ENCODE assay signal across 16 cellular contexts in the genomic region with DNA sequence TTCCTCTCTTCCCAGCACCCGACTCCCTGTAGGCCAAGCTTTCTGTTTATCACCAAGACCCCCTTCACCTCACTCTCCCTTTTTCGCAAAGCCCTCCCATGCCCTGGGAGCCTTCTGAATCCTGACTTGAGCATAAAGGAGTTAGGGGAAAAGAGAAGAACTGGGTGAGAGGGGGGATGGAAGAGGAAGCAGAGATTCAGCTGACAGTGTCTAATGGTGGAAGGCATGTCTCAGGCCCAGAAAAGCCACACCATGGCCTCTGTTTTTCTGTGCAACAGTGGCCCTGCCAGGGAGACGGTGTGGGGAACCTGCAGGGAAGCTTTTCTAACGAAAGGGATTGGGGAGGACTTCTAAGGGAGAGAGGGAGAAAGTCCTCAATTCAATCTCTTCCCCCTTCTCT. TPM values are rescaled to one million over a fixed set of nuclear protein-coding genes. Genes with fewer than 3 reads are reported as not detected.
DNase-seq lines count a peak whose midpoint lies in the region; ATAC-seq, FAIRE-seq and TF ChIP-seq lines count a peak whose summit lies in the region.
"Had no signal": no experiment of that assay in that cellular context is flagged by ENCODE, and none has a peak within 500 bp of the region (broad histone marks: within the 10 kb centered on the region; RNA-seq: fewer than 3 reads in every experiment).

No MANE protein-coding gene starts in this region.

- 92% methylated on average over 4 of the region's 4 CpGs for WGBS in A549 (ENCODE audit: missing lambda C conversion rate)
- 44% methylated on average over 4 of the region's 4 CpGs for WGBS in K562 (ENCODE audit: insufficient coverage, low coverage, missing lambda C conversion rate)
- WGBS in aorta, 2 donors = 83% methylated on average over 4 of the region's 4 CpGs

- H2AFZ ChIP-seq in K562 (ENCODE audit: low read depth, low read length) = peak overlapping the region; percentile 100

- DNase-seq in A549 (ENCODE audit: low read depth in 1 of 2, low spot score in 1 of 2) (no peak), HFFc6 (no peak), K562 (ENCODE audit: extremely low read depth in 1 of 4, low spot score in 3 of 4) (peak in 1 of 4 experiments; percentile 10), nephron progenitor cell (no peak), T-helper 17 cell (no peak), aorta (no peak), posterior vena cava (ENCODE audit: low spot score) (no peak)
- no peak for DNase-seq in stimulated activated CD4-positive, alpha-beta T cell treated with anti-CD3 and anti-CD28 coated beads, Interleukin-2, amount 100 ng/mL, for 48 hours
- DNase-seq: activated CD4-positive, alpha-beta T cell treated with anti-CD3 and anti-CD28 coated beads, Interleukin-2, amount 10 ng/mL, durations not matched to agents 7 days and 5 days; activated CD8-positive, alpha-beta memory T cell treated with anti-CD3 and anti-CD28 coated beads, Interleukin-2, amount 50 U/mL, for 48 hours; activated gamma-delta T cell treated with Interleukin-2 at 50 U/mL for 16 hours; glutamatergic neuron; NCI-H2081 treated with DMSO at 0.1 percent for 48 hours had no signal

- in situ Hi-C loops in K562 (cut with MboI) = no loop called here

- no peak for TF ChIP-seq POLR2A in A549 (IDR thresholded peaks at IDR 0.05; ENCODE audit: low read length)
- TF ChIP-seq POLR2A in K562 (conservative IDR thresholded peaks at IDR 0.05) = no peak

- H3K27ac ChIP-seq in A549 (peak overlapping the region; percentile 22 to 89; a peak in 4 of 6 replicates), K562 (ENCODE audit: extremely low read depth, low read depth, low read length) (peak overlapping the region; percentile 96; the same call in 2 of the 3 replicates), aorta (ENCODE audit: low read depth in 1 of 2, low read length in 2 of 2) (peak overlapping the region in 1 of 2 donors; percentile 4)

- POLR2A ChIA-PET in A549 (lab: Yijun Ruan, JAX) = interaction anchor here (2.4 kb wide), 1 partner anchor 33 kb away, joined by 9 read pairs; a partner anchor contains a TSS
- POLR2A ChIA-PET in K562 (lab: Yijun Ruan, JAX) = interaction anchor here (0.6 to 1.6 kb wide), 8 partner anchors 13 to 209 kb away, joined by 3 to 5 read pairs (median 3); no protein-coding TSS in a partner anchor

- H3K9me1 ChIP-seq in K562 (ENCODE audit: control insufficient read depth, insufficient read depth, low read length) = peaks cover 3% of the 10 kb centered on the region

- H3K9ac ChIP-seq in K562 (ENCODE audit: insufficient read depth in 1 of 2, low read depth in 2 of 2, low read length in 2 of 2) = peak overlapping the region; percentile 27 to 62; a peak in 3 of 4 replicates

- TF ChIP-seq CTCF in A549 (IDR thresholded peaks at IDR 0.05) (no peak), HFFc6 (IDR thresholded peaks at IDR 0.05) (no peak), K562 (IDR thresholded peaks at IDR 0.05 in 2 of 3, conservative IDR thresholded peaks at IDR 0.05 in 1 of 3; ENCODE audit: insufficient read depth in 2 of 3, low read depth in 1 of 3, low read length in 3 of 3) (no peak), nephron progenitor cell (IDR thresholded peaks at IDR 0.05) (no peak)

- 0 out of 3 replicates have a peak, but pooled peaks cover under 1% of the 10 kb centered on the region for H3K79me2 ChIP-seq in K562 (ENCODE audit: control insufficient read depth, insufficient read depth, low read length)

- H3K27me3 ChIP-seq in K562 (ENCODE audit: control insufficient read depth in 2 of 2, insufficient read depth in 2 of 2, low read length in 2 of 2) (no peaks in the 10 kb centered on the region; a peak in 1 of 5 replicates), aorta (ENCODE audit: control insufficient read depth in 1 of 2, insufficient read depth in 2 of 2, low read length in 1 of 2) (no peaks in the 10 kb centered on the region)

- H3K4me2 ChIP-seq in A549 = no peak overlapping the region
- H3K4me2 ChIP-seq in K562 (ENCODE audit: insufficient read depth, low read length) = no peak overlapping the region

- no peak overlapping the region for H3K4me3 Mint-ChIP-seq in HFFc6
- H3K4me3 Mint-ChIP-seq in nephron progenitor cell = no peak overlapping the region
- no peak overlapping the region for H3K4me3 Mint-ChIP-seq in T-helper 17 cell
- H3K4me3 Mint-ChIP-seq: activated CD4-positive, alpha-beta T cell treated with anti-CD3 and anti-CD28 coated beads, Interleukin-2, amount 10 ng/mL, durations not matched to agents 7 days and 5 days; stimulated activated naive CD8-positive, alpha-beta T cell treated with anti-CD3 and anti-CD28 coated beads, Interleukin-15, Interleukin-2, amounts not matched to agents 100 ng/mL and 50 ng/mL, for 24 hours had no signal

- H3K27ac Mint-ChIP-seq in HFFc6 (peak overlapping the region; percentile 100; the same call in 1 of the 2 replicates), nephron progenitor cell (peak overlapping the region; percentile 20), T-helper 17 cell (no peak overlapping the region)
- H3K27ac Mint-ChIP-seq: activated CD4-positive, alpha-beta T cell treated with anti-CD3 and anti-CD28 coated beads, Interleukin-2, amount 10 ng/mL, durations not matched to agents 7 days and 5 days; stimulated activated naive CD8-positive, alpha-beta T cell treated with anti-CD3 and anti-CD28 coated beads, Interleukin-15, Interleukin-2, amounts not matched to agents 100 ng/mL and 50 ng/mL, for 24 hours had no signal

- H3K9me3 Mint-ChIP-seq in HFFc6 (peaks cover 4% of the 10 kb centered on the region; the same call in 1 of the 2 replicates), nephron progenitor cell (no peaks in the 10 kb centered on the region)
- H3K9me3 Mint-ChIP-seq: activated CD4-positive, alpha-beta T cell treated with anti-CD3 and anti-CD28 coated beads, Interleukin-2, amount 10 ng/mL, durations not matched to agents 7 days and 5 days; stimulated activated naive CD8-positive, alpha-beta T cell treated with anti-CD3 and anti-CD28 coated beads, Interleukin-15, Interleukin-2, amounts not matched to agents 100 ng/mL and 50 ng/mL, for 24 hours had no signal

- H3K9me3 ChIP-seq in A549 (no peaks in the 10 kb centered on the region), K562 (replicated peaks; ENCODE audit: control insufficient read depth, insufficient read depth, low read depth, low read length) (no peaks in the 10 kb centered on the region), T-helper 17 cell (ENCODE audit: control insufficient read depth, low read length, poor library complexity, severe bottlenecking) (no peaks in the 10 kb centered on the region), aorta (ENCODE audit: control insufficient read depth, low read length) (no peaks in the 10 kb centered on the region)

- peaks cover 5% of the 10 kb centered on the region for H3K36me3 Mint-ChIP-seq in HFFc6 (ENCODE audit: low read depth)
- H3K36me3 Mint-ChIP-seq in nephron progenitor cell (ENCODE audit: low read depth) = no peaks in the 10 kb centered on the region
- H3K36me3 Mint-ChIP-seq in T-helper 17 cell (ENCODE audit: low read depth) = peaks cover under 1% of the 10 kb centered on the region

- H3K4me1 Mint-ChIP-seq in HFFc6 (ENCODE audit: low read depth) (peaks cover 44% of the 10 kb centered on the region), nephron progenitor cell (peaks cover 53% of the 10 kb centered on the region), T-helper 17 cell (peaks cover 11% of the 10 kb centered on the region)

- H3K4me1 ChIP-seq in A549 (peaks cover 31% of the 10 kb centered on the region), K562 (replicated peaks in 1 of 2; ENCODE audit: control insufficient read depth in 2 of 2, insufficient read depth in 2 of 2, low read length in 2 of 2) (peaks cover 67 to 70% of the 10 kb centered on the region in 2 experiments), aorta (ENCODE audit: control insufficient read depth in 1 of 2, insufficient read depth in 2 of 2, low read length in 2 of 2) (no peaks in the 10 kb centered on the region)

- FAIRE-seq in A549 (lab: Jason Lieb, UNC) (no peak), K562 (lab: Jason Lieb, UNC) (no peak)
- FAIRE-seq: RCC 7860 had no signal

- intact Hi-C loops in K562 (cut with micrococcal nuclease) = loop anchor here (2.0 kb wide), 1 partner anchor 19 kb away; no protein-coding TSS in a partner anchor
- intact Hi-C loops in aorta (cut with DNase I) = loop anchor here (2.0 to 5.0 kb wide), 2 partner anchors 31 to 35 kb away; a partner anchor contains a TSS
- intact Hi-C loops in posterior vena cava (cut with DNase I) = no loop called here

- no peak overlapping the region for H3K4me3 ChIP-seq in A549
- no peak overlapping the region for H3K4me3 ChIP-seq in K562
- H3K4me3 ChIP-seq in aorta (ENCODE audit: low read length in 2 of 2) = no peak overlapping the region
- H3K4me3 ChIP-seq: lung had no signal

- TF ChIP-seq EP300 in A549 (IDR thresholded peaks at IDR 0.05) (no peak), K562 (IDR thresholded peaks at IDR 0.05; ENCODE audit: low read length) (no peak)

- no peaks in the 10 kb centered on the region for H3K36me3 ChIP-seq in K562 (ENCODE audit: control insufficient read depth, insufficient read depth, low read length)
- H3K36me3 ChIP-seq in aorta (ENCODE audit: control insufficient read depth in 1 of 2, insufficient read depth in 2 of 2, low read length in 1 of 2) = no peaks in the 10 kb centered on the region

- TF ChIP-seq RAD21 in A549 (conservative IDR thresholded peaks at IDR 0.05 in 1 of 2, IDR thresholded peaks at IDR 0.05 in 1 of 2) = no peak
- no peak for TF ChIP-seq RAD21 in K562 (CRISPR knock-in tag; conservative IDR thresholded peaks at IDR 0.05 in 1 of 2, IDR thresholded peaks at IDR 0.05 in 1 of 2)

- no TSS peak for BruUV-seq in K562 (replicated peaks; lab: Mats Ljungman, UMichigan)

- no peaks in the 10 kb centered on the region for H4K20me1 ChIP-seq in K562 (replicated peaks; ENCODE audit: control insufficient read depth, insufficient read depth, low read length)

- CTCF ChIA-PET in A549 (lab: Yijun Ruan, JAX) = interaction anchor here (0.6 to 2.3 kb wide), 8 partner anchors 9 to 469 kb away, joined by 3 to 10 read pairs (median 4); no protein-coding TSS in a partner anchor
- CTCF ChIA-PET in K562 (lab: Yijun Ruan, JAX; ENCODE audit: low intra/inter-chr PET ratio) = no interaction called here

- ATAC-seq in A549 = no peak
- no peak for ATAC-seq in K562
- no peak for ATAC-seq in T-helper 17 cell
- no peak for ATAC-seq in aorta (ENCODE audit: low FRiP score)

- H3K27me3 Mint-ChIP-seq in HFFc6 (ENCODE audit: insufficient read depth) (no peaks in the 10 kb centered on the region; the same call in 1 of the 2 replicates), nephron progenitor cell (ENCODE audit: low read depth, poor library complexity) (peaks cover 25% of the 10 kb centered on the region), T-helper 17 cell (no peaks in the 10 kb centered on the region)
- H3K27me3 Mint-ChIP-seq: activated CD4-positive, alpha-beta T cell treated with anti-CD3 and anti-CD28 coated beads, Interleukin-2, amount 10 ng/mL, durations not matched to agents 7 days and 5 days had no signal

RNA-seq across cellular contexts. Expression of a gene that starts 32.9 kb away (rescaled TPM):
- polyA plus RNA-seq in A549 (2011; rRNA removed) = 18.4 and 20.6 TPM in 2 replicates
- polyA plus RNA-seq in A549 (2012; cell fraction: cytosol; rRNA removed) = 4.1 and 4.9 TPM in 2 replicates
- polyA plus RNA-seq in A549 (2012; cell fraction: nucleus; rRNA removed) = 6.0 and 7.5 TPM in 2 replicates
- polyA plus RNA-seq in A549 (2017; fragmentation: RNase III; extraction: RNeasy Plus Mini Kit Qiagen cat#74134 plus additional on column Dnase treatment) = 24.3 to 27.0 TPM (median 26.6 TPM) in 3 replicates
- polyA minus RNA-seq in A549 (2011; rRNA and poly(A)+ RNA removed) = 11.9 and 13.1 TPM in 2 replicates
- total RNA-seq in HFFc6 (2021; fragmentation: NEBNext Ultra II Directional; extraction: Animal tissue kit (Norgen Biotek cat#: 25700)) = 10 to 100 TPM; 23.6 to 27.5 (median 25.7) TPM
- 11.4 and 24.0 TPM in 2 replicates for total RNA-seq in K562 (2011; cell fraction: chromatin; rRNA removed; ENCODE audit: low replicate concordance)
- 14.2 and 15.8 TPM in 2 replicates for total RNA-seq in K562 (2011; cell fraction: nucleolus; rRNA removed)
- total RNA-seq in K562 (2011; cell fraction: nucleoplasm; rRNA removed) = 19.2 and 26.8 TPM in 2 replicates
- 5.0 and 5.4 TPM in 2 replicates for total RNA-seq in K562 (2014; rRNA removed)
- total RNA-seq in K562 (2014; rRNA removed; fragmentation: Illumina TruSeq; extraction: Trizol) = 11.9 and 12.0 TPM in 2 replicates
- total RNA-seq in K562 (2015; rRNA removed; fragmentation: Illumina TruSeq; extraction: Trizol) = 13.8 and 14.4 TPM in 2 replicates
- total RNA-seq in K562 (2021) = 13.1 and 14.6 TPM in 2 replicates
- polyA plus RNA-seq in K562 (2011; rRNA removed) = 6.6 and 6.7 TPM in 2 replicates
- 3.2 and 3.5 TPM in 2 replicates for polyA plus RNA-seq in K562 (2011; cell fraction: cytosol; rRNA removed)
- 4.1 and 5.4 TPM in 2 replicates for polyA plus RNA-seq in K562 (2011; cell fraction: nucleus; rRNA removed)
- 4.5 and 8.6 TPM in 2 replicates for polyA plus RNA-seq in K562 (2012)
- 6.4 and 7.9 TPM in 2 replicates for polyA plus RNA-seq in K562 (2014; fragmentation: Illumina TruSeq; extraction: Trizol)
- 1 to 10 TPM; 4.1 to 4.2 TPM for polyA plus RNA-seq in K562 (2014; fragmentation: Nextera tagmentation; extraction: Ambion mirVana)
- 4.8 and 5.1 TPM in 2 replicates for polyA plus RNA-seq in K562 (2014; rRNA removed)
- 15.2 and 23.0 TPM in 2 replicates for polyA minus RNA-seq in K562 (2011; rRNA and poly(A)+ RNA removed)
- polyA minus RNA-seq in K562 (2011; cell fraction: cytosol; rRNA and poly(A)+ RNA removed) = 8.5 and 10.6 TPM in 2 replicates
- polyA minus RNA-seq in K562 (2011; cell fraction: nucleus; rRNA and poly(A)+ RNA removed) = 9.6 and 22.0 TPM in 2 replicates
- total RNA-seq in T-helper 17 cell = 1 to 10 TPM; 4.8 to 9.5 TPM
- total RNA-seq in aorta = 10 to 100 TPM; 17.0 to 24.4 TPM
- 1 to 10 TPM; 6.1 to 7.8 TPM for polyA plus RNA-seq in aorta
- 10 to 100 TPM; 20.7 to 25.8 TPM for total RNA-seq in posterior vena cava

Comparison
In these comparisons a context has a peak if more than half of its experiments do, and no peak if none do; other contexts are left out.
1. intact Hi-C loops: an anchor here in K562 (2.0 kb wide) and aorta (2.0 to 5.0 kb wide); none called in posterior vena cava.